Comparison of ENCODE assay signal across 8 cellular contexts in genomic region chr14:69713976-69714716, GRCh38. TPM values are rescaled to one million over a fixed set of nuclear protein-coding genes. Genes with fewer than 3 reads are reported as not detected.
DNase-seq lines count a peak whose midpoint lies in the region; ATAC-seq and TF ChIP-seq lines count a peak whose summit lies in the region.

No MANE protein-coding gene starts in this region.

- H3K27ac ChIP-seq in left ventricle myocardium inferior (replicated peaks) (peak overlapping the region; percentile 77), right cardiac atrium (ENCODE audit: low read length) (no peak overlapping the region), iPS-18a (ENCODE audit: low read length) (peak overlapping the region; percentile 80), tibial nerve (no peak overlapping the region)

- no peak overlapping the region for H3K4me3 ChIP-seq in left ventricle myocardium inferior
- no peak overlapping the region for H3K4me3 ChIP-seq in right cardiac atrium (ENCODE audit: low read length)
- H3K4me3 ChIP-seq in iPS-18a (ENCODE audit: low read length) = no peak overlapping the region
- H3K4me3 ChIP-seq in tibial nerve = no peak overlapping the region
- H3K4me3 ChIP-seq in MG63 = no peak overlapping the region

- TF ChIP-seq CTCF in left ventricle myocardium inferior (IDR thresholded peaks at IDR 0.05; ENCODE audit: borderline replicate concordance) (no peak), tibial nerve (IDR thresholded peaks at IDR 0.05) (no peak)

- H3K36me3 ChIP-seq in left ventricle myocardium inferior (peaks cover 10% of the 10 kb centered on the region), iPS-18a (ENCODE audit: control insufficient read depth, low read depth, low read length) (no peaks in the 10 kb centered on the region), tibial nerve (peaks cover 0 to 38% (median 17%) of the 10 kb centered on the region in 3 donors), MG63 (no peaks in the 10 kb centered on the region)

- H3K9ac ChIP-seq in iPS-18a (ENCODE audit: low read length) = peak overlapping the region; percentile 58

- ATAC-seq in right cardiac atrium (no peak), HG03159 (IDR thresholded peaks at IDR 0.05; ENCODE audit: unreplicated experiment) (no peak), GM21786 (IDR thresholded peaks at IDR 0.05; ENCODE audit: unreplicated experiment) (no peak)

- no peak for TF ChIP-seq POLR2A in tibial nerve (IDR thresholded peaks at IDR 0.05)

- 87% methylated on average over 9 of the region's 9 CpGs for WGBS in right cardiac atrium
- WGBS in tibial nerve, 2 donors = 78% methylated on average over 9 of the region's 9 CpGs

- intact Hi-C loops in left ventricle myocardium inferior (cut with micrococcal nuclease) = no loop called here
- intact Hi-C loops in right cardiac atrium (cut with DNase I) = loop anchor here in 2 of 4 donors (5.0 kb wide), 2 partner anchors 97 to 102 kb away; partner anchors contain the start of gene SUSD6 (in 1 of the 2)

- H3K9me3 ChIP-seq in left ventricle myocardium inferior (replicated peaks) = no peaks in the 10 kb centered on the region
- no peaks in the 10 kb centered on the region for H3K9me3 ChIP-seq in right cardiac atrium (ENCODE audit: control insufficient read depth, low read length)
- no peaks in the 10 kb centered on the region for H3K9me3 ChIP-seq in iPS-18a (ENCODE audit: control insufficient read depth, low read depth, low read length)
- no peaks in the 10 kb centered on the region for H3K9me3 ChIP-seq in tibial nerve
- H3K9me3 ChIP-seq in MG63 = no peaks in the 10 kb centered on the region

- TF ChIP-seq EP300 in tibial nerve (IDR thresholded peaks at IDR 0.05) = no peak

- DNase-seq in left ventricle myocardium inferior (no peak), right cardiac atrium (no peak), NCI-H82 treated with DMSO at 0.1 percent for 48 hours (lab: John Stamatoyannopoulos, UW; ENCODE audit: unreplicated experiment) (peak; percentile 6), tibial nerve (ENCODE audit: low spot score in 2 of 2) (no peak), MG63 (no peak)

- H3K4me1 ChIP-seq in left ventricle myocardium inferior (peaks cover 87% of the 10 kb centered on the region), right cardiac atrium (ENCODE audit: control insufficient read depth, insufficient read depth, low read length) (peaks cover 33% of the 10 kb centered on the region), iPS-18a (ENCODE audit: control insufficient read depth, low read depth, low read length) (peaks cover 36% of the 10 kb centered on the region), tibial nerve (peaks cover 0 to 70% (median 43%) of the 10 kb centered on the region in 4 donors)

- H3K27me3 ChIP-seq in left ventricle myocardium inferior (ENCODE audit: low read depth) (no peaks in the 10 kb centered on the region), right cardiac atrium (ENCODE audit: control insufficient read depth, insufficient read depth) (no peaks in the 10 kb centered on the region), iPS-18a (ENCODE audit: control insufficient read depth, insufficient read depth, low read length) (no peaks in the 10 kb centered on the region), tibial nerve (no peaks in the 10 kb centered on the region), MG63 (no peaks in the 10 kb centered on the region)

RNA-seq across cellular contexts. Expression of gene SRSF5, which starts 52.8 kb away (rescaled TPM):
- total RNA-seq in left ventricle myocardium inferior (167 TPM), right cardiac atrium (100 to 1,000 TPM; 210 to 259 (median 237) TPM), tibial nerve (100 to 1,000 TPM; 308 to 470 (median 361) TPM)
- polyA plus RNA-seq in right cardiac atrium = 279 TPM
- total RNA-seq in MG63 (2014; rRNA removed; shearing (Covaris generic); ENCODE audit: low replicate concordance) = 40.4 and 159 TPM in 2 replicates

Comparison
In these comparisons a context has a peak if more than half of its experiments do, and no peak if none do; other contexts are left out.
1. H3K27ac ChIP-seq: peak in left ventricle myocardium inferior (single experiment) and iPS-18a (single experiment); none in right cardiac atrium (single experiment) and tibial nerve (0 of 4).